In the genomic region with DNA sequence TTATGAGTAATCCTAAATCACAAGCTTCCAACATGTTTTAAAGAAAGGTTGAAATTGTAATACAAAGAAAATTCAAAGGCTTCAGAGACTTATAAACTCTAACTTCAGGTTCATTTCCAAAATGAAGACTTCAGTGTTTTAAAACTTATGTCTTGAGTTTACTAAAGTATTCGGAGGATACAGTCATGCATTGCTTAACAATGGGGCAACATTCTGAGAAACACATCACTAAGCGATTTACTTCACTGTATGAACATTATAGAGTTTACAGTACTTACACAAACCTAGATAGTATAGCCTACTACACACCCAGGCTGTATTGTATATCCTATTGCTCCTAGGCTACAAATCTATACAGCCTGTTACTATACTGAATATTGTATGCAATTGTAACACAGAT, we compare ENCODE assay signal across 1 cellular context.
TF ChIP-seq lines count a peak whose summit lies in the region.

No MANE protein-coding gene starts in this region.

TF ChIP-seq in IMR-90, 13 proteins besides CTCF, POLR2A, EP300 and RAD21:
- no peak for TF ChIP-seq FOS (IDR thresholded peaks at IDR 0.05; ENCODE audit: low read depth, low read length)
- TF ChIP-seq RFX5 (IDR thresholded peaks at IDR 0.05; ENCODE audit: low read depth, low read length) = no peak
- peak; percentile 57; the same call in 1 of the 2 replicates for TF ChIP-seq CEBPB (IDR thresholded peaks at IDR 0.05; ENCODE audit: low read depth, low read length)
